In the genomic region with DNA sequence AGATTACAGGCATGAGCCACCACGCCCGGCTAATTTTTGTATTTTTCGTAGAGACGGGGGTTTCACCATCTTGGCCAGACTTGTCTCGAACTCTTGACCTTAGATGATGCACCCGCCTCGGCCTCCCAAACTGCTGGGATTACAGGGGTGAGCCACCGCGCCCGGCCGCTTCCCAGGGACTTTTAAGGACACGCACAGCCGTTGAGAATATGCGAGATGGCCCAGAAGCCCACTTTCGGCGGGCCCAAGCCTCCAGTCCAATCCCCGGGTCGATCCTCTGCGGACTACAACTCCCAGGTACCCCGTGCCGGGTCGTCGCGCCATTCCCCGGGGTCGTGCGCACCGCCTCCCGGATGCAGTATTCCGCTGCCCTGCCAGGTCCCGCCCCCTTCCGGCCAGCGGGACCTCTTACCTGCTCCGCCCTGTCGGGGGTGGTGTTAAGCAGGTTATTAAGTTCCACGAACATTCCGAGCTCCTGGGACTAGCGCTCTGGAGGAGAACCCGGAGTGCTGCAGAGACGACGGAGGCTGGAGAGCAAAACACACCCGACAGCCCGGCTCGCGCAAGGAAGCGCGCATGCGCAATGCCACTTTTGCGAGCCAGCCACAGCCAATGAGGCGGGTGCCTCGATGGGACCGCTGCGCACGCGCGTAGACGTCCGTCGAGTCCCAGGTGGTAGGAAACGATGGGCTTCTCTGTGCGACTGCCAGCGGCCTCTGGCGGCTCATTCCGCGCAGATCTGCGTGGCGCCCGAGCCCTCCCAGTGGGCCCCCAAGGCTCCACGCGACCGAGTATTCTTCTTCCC, we compare ENCODE assay signal across 1 cellular context.
TF ChIP-seq lines count a peak whose summit lies in the region.

Gene ELP6 (minus strand): TSS at position 588 of the 805 bp plus-strand sequence. CDS start 122 bp downstream, at position 466.

TF ChIP-seq in HepG2, 621 proteins besides CTCF, POLR2A, EP300 and RAD21 (continued from another document and continues in another):
- no peak for TF ChIP-seq ATF6 (CRISPR knock-in tag; conservative IDR thresholded peaks at IDR 0.05)
- TF ChIP-seq SCMH1 (CRISPR knock-in tag; IDR thresholded peaks at IDR 0.05; ENCODE audit: borderline replicate concordance): no peak
- no peak for TF ChIP-seq ZNF232 (CRISPR knock-in tag; IDR thresholded peaks at IDR 0.05; ENCODE audit: borderline replicate concordance)
- peak; percentile 44; the same call in 1 of the 2 replicates for TF ChIP-seq ZBED4 (CRISPR knock-in tag; IDR thresholded peaks at IDR 0.05; ENCODE audit: borderline replicate concordance)
- no peak for TF ChIP-seq ZNF891 (CRISPR knock-in tag; IDR thresholded peaks at IDR 0.05)
- TF ChIP-seq POLR2AphosphoS5 (IDR thresholded peaks at IDR 0.05; ENCODE audit: low read depth, low read length): peak; percentile 80
- peak; percentile 82 for TF ChIP-seq MXD4 (CRISPR knock-in tag; IDR thresholded peaks at IDR 0.05)
- TF ChIP-seq, protein P1, sequence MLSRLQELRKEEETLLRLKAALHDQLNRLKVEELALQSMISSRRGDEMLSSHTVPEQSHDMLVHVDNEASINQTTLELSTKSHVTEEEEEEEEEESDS (CRISPR knock-in tag; IDR thresholded peaks at IDR 0.05; ENCODE audit: borderline replicate concordance): no peak
- TF ChIP-seq ZNF263 (CRISPR knock-in tag; IDR thresholded peaks at IDR 0.05): 0 out of 2 replicates have a peak, but pooled peaks have one; percentile 25
- TF ChIP-seq SP2 (CRISPR knock-in tag; IDR thresholded peaks at IDR 0.05): peak; percentile 89
- 0 out of 2 replicates have a peak, but pooled peaks have one; percentile 55 for TF ChIP-seq FOXK1 (CRISPR knock-in tag; IDR thresholded peaks at IDR 0.05; ENCODE audit: borderline replicate concordance, low read depth)
- peak; percentile 67; the same call in 1 of the 2 replicates for TF ChIP-seq TBX2 (CRISPR knock-in tag; IDR thresholded peaks at IDR 0.05; ENCODE audit: borderline replicate concordance)
- TF ChIP-seq USF2 (IDR thresholded peaks at IDR 0.05; ENCODE audit: low read depth, low read length): no peak
- TF ChIP-seq USF2 (CRISPR knock-in tag; IDR thresholded peaks at IDR 0.05; ENCODE audit: borderline replicate concordance): no peak; the same call in 1 of the 2 replicates
- no peak for TF ChIP-seq MAFG (CRISPR knock-in tag; IDR thresholded peaks at IDR 0.05)
- peak; percentile 52; the same call in 1 of the 2 replicates for TF ChIP-seq KLF6 (CRISPR knock-in tag; IDR thresholded peaks at IDR 0.05)
- no peak for TF ChIP-seq ZNF670 (CRISPR knock-in tag; IDR thresholded peaks at IDR 0.05; ENCODE audit: borderline replicate concordance)
- TF ChIP-seq TP53 (CRISPR knock-in tag; conservative IDR thresholded peaks at IDR 0.05): peak; percentile 62; the same call in 1 of the 2 replicates
- TF ChIP-seq, protein P2, sequence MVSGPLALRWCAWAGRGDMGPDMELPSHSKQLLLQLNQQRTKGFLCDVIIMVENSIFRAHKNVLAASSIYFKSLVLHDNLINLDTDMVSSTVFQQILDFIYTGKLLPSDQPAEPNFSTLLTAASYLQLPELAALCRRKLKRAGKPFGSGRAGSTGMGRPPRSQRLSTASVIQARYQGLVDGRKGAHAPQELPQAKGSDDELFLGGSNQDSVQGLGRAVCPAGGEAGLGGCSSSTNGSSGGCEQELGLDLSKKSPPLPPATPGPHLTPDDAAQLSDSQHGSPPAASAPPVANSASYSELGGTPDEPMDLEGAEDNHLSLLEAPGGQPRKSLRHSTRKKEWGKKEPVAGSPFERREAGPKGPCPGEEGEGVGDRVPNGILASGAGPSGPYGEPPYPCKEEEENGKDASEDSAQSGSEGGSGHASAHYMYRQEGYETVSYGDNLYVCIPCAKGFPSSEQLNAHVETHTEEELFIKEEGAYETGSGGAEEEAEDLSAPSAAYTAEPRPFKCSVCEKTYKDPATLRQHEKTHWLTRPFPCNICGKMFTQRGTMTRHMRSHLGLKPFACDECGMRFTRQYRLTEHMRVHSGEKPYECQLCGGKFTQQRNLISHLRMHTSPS (CRISPR knock-in tag; IDR thresholded peaks at IDR 0.05; ENCODE audit: low read depth): 0 out of 2 replicates have a peak, but pooled peaks have one; percentile 50
- TF ChIP-seq CHCHD3 (CRISPR knock-in tag; IDR thresholded peaks at IDR 0.05): 0 out of 2 replicates have a peak, but pooled peaks have one; percentile 33
- TF ChIP-seq RARA (CRISPR knock-in tag; IDR thresholded peaks at IDR 0.05): peak; percentile 27; the same call in 1 of the 2 replicates
- no peak for TF ChIP-seq ZNF510 (CRISPR knock-in tag; IDR thresholded peaks at IDR 0.05; ENCODE audit: low read depth)
- TF ChIP-seq PHF21A (CRISPR knock-in tag; IDR thresholded peaks at IDR 0.05): peak; percentile 60; the same call in 1 of the 2 replicates
- TF ChIP-seq ZNF224 (CRISPR knock-in tag; IDR thresholded peaks at IDR 0.05): 0 out of 2 replicates have a peak, but pooled peaks have one; percentile 18
- TF ChIP-seq, protein P3, sequence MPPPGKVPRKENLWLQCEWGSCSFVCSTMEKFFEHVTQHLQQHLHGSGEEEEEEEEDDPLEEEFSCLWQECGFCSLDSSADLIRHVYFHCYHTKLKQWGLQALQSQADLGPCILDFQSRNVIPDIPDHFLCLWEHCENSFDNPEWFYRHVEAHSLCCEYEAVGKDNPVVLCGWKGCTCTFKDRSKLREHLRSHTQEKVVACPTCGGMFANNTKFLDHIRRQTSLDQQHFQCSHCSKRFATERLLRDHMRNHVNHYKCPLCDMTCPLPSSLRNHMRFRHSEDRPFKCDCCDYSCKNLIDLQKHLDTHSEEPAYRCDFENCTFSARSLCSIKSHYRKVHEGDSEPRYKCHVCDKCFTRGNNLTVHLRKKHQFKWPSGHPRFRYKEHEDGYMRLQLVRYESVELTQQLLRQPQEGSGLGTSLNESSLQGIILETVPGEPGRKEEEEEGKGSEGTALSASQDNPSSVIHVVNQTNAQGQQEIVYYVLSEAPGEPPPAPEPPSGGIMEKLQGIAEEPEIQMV (CRISPR knock-in tag; IDR thresholded peaks at IDR 0.05; ENCODE audit: low read depth): no peak; the same call in 1 of the 2 replicates
- peak; percentile 93 for TF ChIP-seq RBFOX2 (IDR thresholded peaks at IDR 0.05; ENCODE audit: low read depth, low read length)
- peak; percentile 94 for TF ChIP-seq KAT8 (CRISPR knock-in tag; IDR thresholded peaks at IDR 0.05)
- TF ChIP-seq AHDC1 (CRISPR knock-in tag; IDR thresholded peaks at IDR 0.05; ENCODE audit: borderline replicate concordance): no peak
- TF ChIP-seq, protein P4, sequence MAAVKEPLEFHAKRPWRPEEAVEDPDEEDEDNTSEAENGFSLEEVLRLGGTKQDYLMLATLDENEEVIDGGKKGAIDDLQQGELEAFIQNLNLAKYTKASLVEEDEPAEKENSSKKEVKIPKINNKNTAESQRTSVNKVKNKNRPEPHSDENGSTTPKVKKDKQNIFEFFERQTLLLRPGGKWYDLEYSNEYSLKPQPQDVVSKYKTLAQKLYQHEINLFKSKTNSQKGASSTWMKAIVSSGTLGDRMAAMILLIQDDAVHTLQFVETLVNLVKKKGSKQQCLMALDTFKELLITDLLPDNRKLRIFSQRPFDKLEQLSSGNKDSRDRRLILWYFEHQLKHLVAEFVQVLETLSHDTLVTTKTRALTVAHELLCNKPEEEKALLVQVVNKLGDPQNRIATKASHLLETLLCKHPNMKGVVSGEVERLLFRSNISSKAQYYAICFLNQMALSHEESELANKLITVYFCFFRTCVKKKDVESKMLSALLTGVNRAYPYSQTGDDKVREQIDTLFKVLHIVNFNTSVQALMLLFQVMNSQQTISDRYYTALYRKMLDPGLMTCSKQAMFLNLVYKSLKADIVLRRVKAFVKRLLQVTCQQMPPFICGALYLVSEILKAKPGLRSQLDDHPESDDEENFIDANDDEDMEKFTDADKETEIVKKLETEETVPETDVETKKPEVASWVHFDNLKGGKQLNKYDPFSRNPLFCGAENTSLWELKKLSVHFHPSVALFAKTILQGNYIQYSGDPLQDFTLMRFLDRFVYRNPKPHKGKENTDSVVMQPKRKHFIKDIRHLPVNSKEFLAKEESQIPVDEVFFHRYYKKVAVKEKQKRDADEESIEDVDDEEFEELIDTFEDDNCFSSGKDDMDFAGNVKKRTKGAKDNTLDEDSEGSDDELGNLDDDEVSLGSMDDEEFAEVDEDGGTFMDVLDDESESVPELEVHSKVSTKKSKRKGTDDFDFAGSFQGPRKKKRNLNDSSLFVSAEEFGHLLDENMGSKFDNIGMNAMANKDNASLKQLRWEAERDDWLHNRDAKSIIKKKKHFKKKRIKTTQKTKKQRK (IDR thresholded peaks at IDR 0.05; ENCODE audit: low read length): no peak
- peak; percentile 27; the same call in 1 of the 2 replicates for TF ChIP-seq FOXO1 (CRISPR knock-in tag; IDR thresholded peaks at IDR 0.05)
- TF ChIP-seq SALL1 (CRISPR knock-in tag; IDR thresholded peaks at IDR 0.05): peak; percentile 59
